ENCODE assay signal across 9 cellular contexts in the genomic region with DNA sequence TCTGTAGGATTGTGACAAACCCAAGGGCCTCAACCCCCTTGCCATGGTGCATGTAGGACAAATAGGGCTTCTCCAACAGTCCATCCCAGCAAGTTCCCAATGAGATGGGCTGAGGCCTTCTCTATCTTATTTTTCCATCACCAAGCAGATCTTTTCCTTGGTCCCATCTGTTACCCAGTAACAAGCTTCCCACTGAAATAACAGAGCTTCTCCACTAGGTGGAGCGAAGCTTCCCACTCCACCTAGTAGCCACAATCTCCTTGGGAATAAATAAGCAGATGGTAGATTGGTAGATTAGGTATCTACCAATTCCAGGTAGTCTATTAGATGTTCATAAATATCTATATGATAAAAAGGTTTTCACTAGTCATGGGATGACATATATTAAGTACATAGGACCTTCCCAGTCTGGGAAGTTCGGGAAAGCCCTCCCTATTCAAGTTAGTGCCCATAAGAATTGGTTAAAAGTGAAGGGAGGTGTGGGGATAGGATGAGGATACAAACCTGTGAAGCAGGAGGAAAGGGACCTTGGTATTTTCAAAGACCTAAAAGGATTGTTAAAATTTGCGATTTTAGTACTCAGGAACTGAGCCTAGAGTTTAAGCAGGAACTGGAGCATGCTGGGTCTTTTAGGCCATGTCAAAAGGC. TPM values are rescaled to one million over a fixed set of nuclear protein-coding genes. Genes with fewer than 3 reads are reported as not detected.
DNase-seq lines count a peak whose midpoint lies in the region; ATAC-seq and TF ChIP-seq lines count a peak whose summit lies in the region.
"Had no signal": no experiment of that assay in that cellular context is flagged by ENCODE, and none has a peak within 500 bp of the region (broad histone marks: within the 10 kb centered on the region; RNA-seq: fewer than 3 reads in every experiment).

No MANE protein-coding gene starts in this region.

- peak; percentile 68 for TF ChIP-seq CTCF in RWPE2 (IDR thresholded peaks at IDR 0.05; ENCODE audit: poor library complexity, severe bottlenecking)

- H3K36me3 ChIP-seq in RWPE2 (ENCODE audit: low read depth): no peaks in the 10 kb centered on the region

- peaks cover 5% of the 10 kb centered on the region for H3K27me3 ChIP-seq in RWPE2 (ENCODE audit: insufficient read depth, poor library complexity, severe bottlenecking)

- DNase-seq in COR-L47 (lab: John Stamatoyannopoulos, UW) (peak; percentile 1), RWPE2 (ENCODE audit: low spot score) (no peak), iPS-NIHi7 (ENCODE audit: extremely low spot score) (peak; percentile 73), ureter (ENCODE audit: low spot score) (no peak), occipital lobe (lab: John Stamatoyannopoulos, UW) (no peak)
- DNase-seq in activated CD4-positive, alpha-beta T cell treated with anti-CD3 and anti-CD28 coated beads, Interleukin-2, amount 50 U/mL, for 4 hours: no peak

- H3K4me3 ChIP-seq in RWPE2 (ENCODE audit: severe bottlenecking): no peak overlapping the region
- H3K4me3 ChIP-seq: lung had no signal

- H3K4me1 ChIP-seq in RWPE2 (ENCODE audit: insufficient read depth, poor library complexity, severe bottlenecking): no peaks in the 10 kb centered on the region

- no peak overlapping the region for H3K27ac ChIP-seq in RWPE2 (ENCODE audit: poor library complexity, severe bottlenecking)

- H3K9me3 ChIP-seq in RWPE2 (ENCODE audit: severe bottlenecking): no peaks in the 10 kb centered on the region

- ATAC-seq in GM21786 (IDR thresholded peaks at IDR 0.05; ENCODE audit: unreplicated experiment) (peak; percentile 63), RWPE2 (ENCODE audit: low read depth) (peak; percentile 65; the same call in 2 of the 3 replicates), HG02588 (IDR thresholded peaks at IDR 0.05; ENCODE audit: unreplicated experiment) (no peak)

RNA-seq across cellular contexts. Expression of gene OR52L1, which starts 5.9 kb away (rescaled TPM):
- total RNA-seq in ureter (not detected), occipital lobe (not detected)

RNA-seq across cellular contexts. Expression of gene OR56A4, which starts 14.0 kb away (rescaled TPM):
- total RNA-seq in ureter: 0.10 TPM
- under 0.01 TPM for total RNA-seq in occipital lobe

RNA-seq across cellular contexts. Expression of gene OR56A5, which starts 24.4 kb away (rescaled TPM):
- total RNA-seq in ureter: not detected
- total RNA-seq in occipital lobe: not detected
- total RNA-seq: lung had no signal

RNA-seq across cellular contexts. Expression of gene OR56A1, which starts 37.8 kb away (rescaled TPM):
- total RNA-seq in ureter (0.05 TPM), occipital lobe (under 0.01 TPM)

RNA-seq across cellular contexts. Expression of gene OR56A3, which starts 50.7 kb away (rescaled TPM):
- total RNA-seq in ureter (not detected), occipital lobe (not detected)
- total RNA-seq: lung had no signal

Comparison
In these comparisons a context has a peak if more than half of its experiments do, and no peak if none do; other contexts are left out.
1. DNase-seq: peak in COR-L47 (single experiment) and iPS-NIHi7 (single experiment); none in RWPE2 (single experiment), ureter (single experiment), activated CD4-positive, alpha-beta T cell treated with anti-CD3 and anti-CD28 coated beads, Interleukin-2, amount 50 U/mL, for 4 hours (0 of 2) and occipital lobe (single experiment).